11 cellular contexts compared by ENCODE assay signal in genomic region chr6:46175446-46175845, GRCh38. TPM values are rescaled to one million over a fixed set of nuclear protein-coding genes. Genes with fewer than 3 reads are reported as not detected.
DNase-seq lines count a peak whose midpoint lies in the region; ATAC-seq, FAIRE-seq and TF ChIP-seq lines count a peak whose summit lies in the region.
"Had no signal": no experiment of that assay in that cellular context is flagged by ENCODE, and none has a peak within 500 bp of the region (broad histone marks: within the 10 kb centered on the region; RNA-seq: fewer than 3 reads in every experiment).

No MANE protein-coding gene starts in this region.

- H3K27ac ChIP-seq in ovary, result no peak overlapping the region

- intact Hi-C loops in ovary (cut with DNase I), result no loop called here

- no peaks in the 10 kb centered on the region for H3K27me3 Mint-ChIP-seq in central memory CD8-positive, alpha-beta T cell

- no peak for FAIRE-seq in HTR-8/SVneo (lab: Jason Lieb, UNC)

- peaks cover 48% of the 10 kb centered on the region for H3K4me1 Mint-ChIP-seq in central memory CD8-positive, alpha-beta T cell

- H3K4me3 ChIP-seq in ovary, result no peak overlapping the region

- no peak for TF ChIP-seq EP300 in ovary (IDR thresholded peaks at IDR 0.05)

- no peaks in the 10 kb centered on the region for H3K9me3 ChIP-seq in ovary

- H3K4me1 ChIP-seq in ovary (ENCODE audit: insufficient read depth), result no peaks in the 10 kb centered on the region

- peaks cover 4% of the 10 kb centered on the region for H3K36me3 Mint-ChIP-seq in central memory CD8-positive, alpha-beta T cell (ENCODE audit: insufficient read depth)

- 92 to 97% (median 95%) methylated on average over 4 of the region's 4 CpGs for WGBS in ovary, 3 donors

- peak in 1 of 2 donors; percentile 29 for DNase-seq in central memory CD8-positive, alpha-beta T cell (ENCODE audit: low spot score in 2 of 2)
- DNase-seq in NCI-H2107 treated with DMSO at 0.1 percent for 48 hours (lab: John Stamatoyannopoulos, UW; ENCODE audit: unreplicated experiment) (no peak), NCI-H446 (lab: John Stamatoyannopoulos, UW) (no peak), HTR-8/SVneo (ENCODE audit: insufficient read length, low spot score) (no peak), ovary (no peak)
- DNase-seq: activated T-cell treated with anti-CD3 and anti-CD28 coated beads, Interleukin-2, amount 50 U/mL, for 24 hours; Kasumi-1; Right ventricle myocardium superior had no signal

- no peak for TF ChIP-seq CTCF in ovary (IDR thresholded peaks at IDR 0.05)

- H3K4me3 Mint-ChIP-seq in central memory CD8-positive, alpha-beta T cell, result peak overlapping the region; percentile 58
- H3K4me3 Mint-ChIP-seq: activated T-cell treated with anti-CD3 and anti-CD28 coated beads, Interleukin-2, amount 50 U/mL, for 24 hours had no signal

- H3K27me3 ChIP-seq in ovary, result no peaks in the 10 kb centered on the region

- H3K36me3 ChIP-seq in ovary, result no peaks in the 10 kb centered on the region

- peak; percentile 78 for ATAC-seq in GM18519 (IDR thresholded peaks at IDR 0.05; ENCODE audit: low FRiP score, unreplicated experiment)
- ATAC-seq in GM21381 (IDR thresholded peaks at IDR 0.05; ENCODE audit: unreplicated experiment), result peak; percentile 73
- ATAC-seq in HG03135 (IDR thresholded peaks at IDR 0.05; ENCODE audit: unreplicated experiment), result peak; percentile 75
- ATAC-seq in central memory CD8-positive, alpha-beta T cell (replicated peaks; ENCODE audit: extremely low read depth, poor library complexity, severe bottlenecking), result peak; percentile 88

- peak overlapping the region; percentile 100 for H3K27ac Mint-ChIP-seq in central memory CD8-positive, alpha-beta T cell (ENCODE audit: low read depth)
- H3K27ac Mint-ChIP-seq: activated T-cell treated with anti-CD3 and anti-CD28 coated beads, Interleukin-2, amount 50 U/mL, for 24 hours had no signal

- no peaks in the 10 kb centered on the region for H3K9me3 Mint-ChIP-seq in central memory CD8-positive, alpha-beta T cell
- H3K9me3 Mint-ChIP-seq: activated T-cell treated with anti-CD3 and anti-CD28 coated beads, Interleukin-2, amount 50 U/mL, for 24 hours had no signal

- TF ChIP-seq POLR2A in ovary (IDR thresholded peaks at IDR 0.05), result no peak

RNA-seq across cellular contexts. Expression of gene ENPP5, which starts 4.7 kb away (rescaled TPM):
- 10 to 100 TPM in 1 of 7 donors, 1 to 10 TPM in 6; 4.7 to 12.2 (median 8.4) TPM for total RNA-seq in ovary
- 1 to 10 TPM; 4.5 to 8.2 TPM for polyA plus RNA-seq in ovary

RNA-seq across cellular contexts. Expression of gene ENPP4, which starts 45.7 kb away (rescaled TPM):
- 10 to 100 TPM in 1 of 7 donors, 1 to 10 TPM in 6; 3.0 to 11.3 (median 3.7) TPM for total RNA-seq in ovary
- polyA plus RNA-seq in ovary, result 1 to 10 TPM; 1.9 to 6.5 TPM
